9 cellular contexts compared by ENCODE assay signal in the genomic region with DNA sequence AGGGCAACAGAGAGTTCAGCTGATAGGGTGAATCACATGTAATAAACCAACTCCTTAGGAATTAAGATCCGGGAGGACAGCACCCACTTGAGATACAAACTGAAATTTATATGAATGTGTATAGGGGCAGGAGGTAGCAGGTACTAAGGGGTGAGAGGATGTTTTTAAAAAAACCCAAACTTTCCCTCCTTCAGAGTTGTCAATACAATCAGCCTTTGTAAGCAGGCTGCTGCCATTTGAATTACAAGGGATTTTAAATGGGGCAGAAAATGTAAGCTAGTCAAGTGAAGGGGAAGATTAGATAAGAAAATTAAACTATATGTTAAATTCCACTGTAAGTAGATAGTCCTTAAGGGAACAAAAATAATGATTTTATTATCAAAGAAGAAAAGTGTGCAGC.
"Had no signal": no experiment of that assay in that cellular context is flagged by ENCODE, and none has a peak within 500 bp of the region (broad histone marks: within the 10 kb centered on the region; RNA-seq: fewer than 3 reads in every experiment).

No MANE protein-coding gene starts in this region.

- FAIRE-seq: K562 had no signal

- DNase-seq: GOT3, H7, HFFc6, IMR-90, KG1 had no signal

- ATAC-seq: HCT116, K562 had no signal

- H3K36me3 ChIP-seq: HAP-1 had no signal

- H3K9me3 ChIP-seq: HAP-1 had no signal

- H3K27ac ChIP-seq: HL-60 had no signal

- H3K4me3 ChIP-seq: HAP-1, K562 had no signal
